24 cellular contexts compared by ENCODE assay signal in the genomic region with DNA sequence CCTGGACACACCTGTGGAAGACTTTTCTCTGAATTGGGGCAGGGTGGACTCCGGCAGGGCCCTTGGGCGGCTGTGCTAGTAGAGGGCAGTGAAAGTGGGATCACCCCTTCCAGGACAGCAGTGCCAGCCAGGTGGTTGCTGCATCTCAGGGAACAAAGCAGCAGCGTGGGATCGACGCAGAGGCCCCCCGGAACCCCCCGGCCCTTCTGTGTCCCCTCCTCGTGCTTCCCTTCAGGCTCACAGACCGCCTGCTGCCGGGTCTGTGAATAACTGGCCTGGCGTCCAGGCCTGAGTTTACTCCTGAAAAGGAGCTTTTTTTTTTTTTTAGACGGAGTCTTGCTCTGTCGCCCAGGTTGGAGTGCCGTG. TPM values are rescaled to one million over a fixed set of nuclear protein-coding genes. Genes with fewer than 3 reads are reported as not detected.
"Had no signal": no experiment of that assay in that cellular context is flagged by ENCODE, and none has a peak within 500 bp of the region (broad histone marks: within the 10 kb centered on the region; RNA-seq: fewer than 3 reads in every experiment).

No MANE protein-coding gene starts in this region.

- H3K27ac ChIP-seq: esophagus muscularis mucosa, gastroesophageal sphincter, hepatocyte, sigmoid colon had no signal

- H3K27me3 Mint-ChIP-seq: natural killer cell treated with Interleukin-12 subunit alpha and Interleukin-12 subunit beta and Interleukin-15 and Interleukin-18, amount 100 ng/mL, for 72 hours had no signal

- H3K4me1 ChIP-seq: gastroesophageal sphincter, sigmoid colon had no signal

- ATAC-seq: gastroesophageal sphincter, left ventricle myocardium superior had no signal

- H3K4me3 Mint-ChIP-seq: natural killer cell treated with Interleukin-12 subunit alpha and Interleukin-12 subunit beta and Interleukin-15 and Interleukin-18, amount 100 ng/mL, for 72 hours had no signal

- H3K27me3 ChIP-seq: dorsolateral prefrontal cortex, esophagus muscularis mucosa, gastroesophageal sphincter, hepatocyte, sigmoid colon had no signal

- H3K9me3 ChIP-seq: esophagus muscularis mucosa, gastroesophageal sphincter, sigmoid colon had no signal

- H3K27ac Mint-ChIP-seq: natural killer cell treated with Interleukin-12 subunit alpha and Interleukin-12 subunit beta and Interleukin-15 and Interleukin-18, amount 100 ng/mL, for 72 hours had no signal

- H3K36me3 Mint-ChIP-seq: natural killer cell treated with Interleukin-12 subunit alpha and Interleukin-12 subunit beta and Interleukin-15 and Interleukin-18, amount 100 ng/mL, for 72 hours had no signal

- DNase-seq: cortex of kidney; dorsolateral prefrontal cortex; effector CD8-positive, alpha-beta T cell; foreskin fibroblast; glutamatergic neuron; left colon; left ventricle myocardium superior; mesenchymal stem cell; midbrain; posterior cingulate gyrus; sigmoid colon; stimulated activated CD4-positive, alpha-beta T cell treated with anti-CD3 and anti-CD28 coated beads, Interleukin-12 subunit alpha, Interleukin-12 subunit beta, amount 100 ng/mL, for 4 hours; stimulated activated CD4-positive, alpha-beta T cell treated with anti-CD3 and anti-CD28 coated beads, Interleukin-2, amount 100 ng/mL, for 48 hours; stimulated activated naive CD4-positive, alpha-beta T cell treated with Interleukin-2 at 50 U/mL for 16 hours had no signal

- H3K4me3 ChIP-seq: dorsolateral prefrontal cortex, esophagus muscularis mucosa, gastroesophageal sphincter, hepatocyte, lung, sigmoid colon, skin epidermis had no signal

- H3K9me3 Mint-ChIP-seq: natural killer cell treated with Interleukin-12 subunit alpha and Interleukin-12 subunit beta and Interleukin-15 and Interleukin-18, amount 100 ng/mL, for 72 hours had no signal

- H3K4me2 ChIP-seq: hepatocyte had no signal

- H3K79me2 ChIP-seq: hepatocyte had no signal

- H2AFZ ChIP-seq: hepatocyte had no signal

RNA-seq across cellular contexts. Expression of a gene that starts 24.7 kb away (rescaled TPM):
- total RNA-seq: esophagus muscularis mucosa; gastroesophageal sphincter; hepatocyte; kidney epithelial cell; left colon; left ventricle myocardium superior; lung; natural killer cell treated with Interleukin-12 subunit alpha and Interleukin-12 subunit beta and Interleukin-15 and Interleukin-18, amount 100 ng/mL, for 72 hours; omental fat pad; pulmonary artery endothelial cell; sigmoid colon; urinary bladder had no signal
